Comparison of ENCODE assay signal across 9 cellular contexts in genomic region chr4:73944061-73944875, GRCh38. TPM values are rescaled to one million over a fixed set of nuclear protein-coding genes. Genes with fewer than 3 reads are reported as not detected.
A peak's percentile ranks its signal among the peaks of the same experiment; 100 is the strongest.
DNase-seq lines count a peak whose midpoint lies in the region; ATAC-seq, FAIRE-seq and TF ChIP-seq lines count a peak whose summit lies in the region.
"Had no signal": no experiment of that assay in that cellular context is flagged by ENCODE, and none has a peak within 500 bp of the region (broad histone marks: within the 10 kb centered on the region; RNA-seq: fewer than 3 reads in every experiment).

No MANE protein-coding gene starts in this region.

- H3K4me1 ChIP-seq in adipocyte (ENCODE audit: control insufficient read depth, insufficient read depth, low read length) (peaks cover 5% of the 10 kb centered on the region), heart left ventricle (peaks cover 0 to 12% (median 8%) of the 10 kb centered on the region in 12 donors), pancreas (peaks cover 0 to 8% (median 6%) of the 10 kb centered on the region in 3 donors)

- no peak overlapping the region for H3K9ac ChIP-seq in adipocyte (ENCODE audit: low read length)

- DNase-seq in AG09309 (ENCODE audit: low read depth) (no peak), adipocyte (ENCODE audit: low read depth) (peak; percentile 50), heart left ventricle (peak in 2 of 5 donors; percentile 5 to 28), pancreas (peak in 5 of 6 donors; percentile 24 to 66 (median 29))
- DNase-seq in stimulated activated CD4-positive, alpha-beta T cell treated with anti-CD3 and anti-CD28 coated beads, Interleukin-4, amount 100 ng/mL, for 4 hours: no peak
- DNase-seq in stimulated activated CD4-positive, alpha-beta T cell treated with anti-CD3 and anti-CD28 coated beads, Interleukin-4, amount 100 ng/mL, for 24 hours: no peak
- DNase-seq: activated naive CD4-positive, alpha-beta T cell had no signal

- TF ChIP-seq CTCF in AG09309 (IDR thresholded peaks at IDR 0.05; ENCODE audit: control insufficient read depth, insufficient read depth, low read depth, low read length, missing control alignments) (no peak), heart left ventricle (IDR thresholded peaks at IDR 0.05) (no peak), pancreas (IDR thresholded peaks at IDR 0.05) (no peak)

- no peaks in the 10 kb centered on the region for H3K9me3 ChIP-seq in adipocyte (ENCODE audit: control insufficient read depth, low read length)
- no peaks in the 10 kb centered on the region for H3K9me3 ChIP-seq in heart left ventricle
- no peaks in the 10 kb centered on the region for H3K9me3 ChIP-seq in pancreas

- TF ChIP-seq POLR2A in heart left ventricle (IDR thresholded peaks at IDR 0.05): no peak

- H3K36me3 ChIP-seq in adipocyte (ENCODE audit: control insufficient read depth, insufficient read depth, low read length, severe bottlenecking) (no peaks in the 10 kb centered on the region), heart left ventricle (no peaks in the 10 kb centered on the region), pancreas (no peaks in the 10 kb centered on the region)

- H3K4me3 ChIP-seq in AG09309 (ENCODE audit: control insufficient read depth, low read depth, low read length) (peak overlapping the region; percentile 39), adipocyte (ENCODE audit: low read length) (peak overlapping the region; percentile 76), heart left ventricle (peak overlapping the region in 10 of 12 donors; percentile 29 to 44 (median 35)), pancreas (peak overlapping the region in 3 of 4 donors; percentile 20 to 35 (median 33))

- peak in 1 of 4 donors; percentile 41 for ATAC-seq in heart left ventricle
- ATAC-seq in pancreas: peak; percentile 52 to 73 (median 62)
- no peak for ATAC-seq in GM21515 (IDR thresholded peaks at IDR 0.05; ENCODE audit: unreplicated experiment)
- ATAC-seq in GM18868 (IDR thresholded peaks at IDR 0.05; ENCODE audit: unreplicated experiment): no peak

- H3K27me3 ChIP-seq in adipocyte (replicated peaks; ENCODE audit: control insufficient read depth, insufficient read depth, low read length) (peaks cover 20% of the 10 kb centered on the region), heart left ventricle (peaks cover 7 to 57% (median 21%) of the 10 kb centered on the region in 9 donors), pancreas (no peaks in the 10 kb centered on the region)

- intact Hi-C loops in heart left ventricle (cut with DNase I) (no loop called here), pancreas (cut with DNase I) (no loop called here)

- WGBS in heart left ventricle, 4 donors: 3 to 7% (median 5%) methylated on average over 47 to 49 of the region's 49 CpGs
- 5 to 6% methylated on average over 47 to 49 of the region's 49 CpGs for WGBS in pancreas, 2 donors

- no peak overlapping the region for H3K27ac ChIP-seq in heart left ventricle
- H3K27ac ChIP-seq in pancreas: no peak overlapping the region

- no peak for FAIRE-seq in pancreas (lab: Jason Lieb, UNC)

RNA-seq across cellular contexts. Expression of gene PF4, which starts 37.6 kb away (rescaled TPM):
- total RNA-seq in heart left ventricle: 1 to 10 TPM in 1 of 9 donors, under 1 TPM in 2, not detected in 6; 0.48 to 2.6 (median 0.51) TPM
- polyA plus RNA-seq in heart left ventricle: under 1 TPM in 1 of 2 donors, not detected in 1; 0.65 TPM
- not detected for total RNA-seq in pancreas
- polyA plus RNA-seq in pancreas: under 1 TPM in 1 of 2 donors, not detected in 1; 0.19 TPM

RNA-seq across cellular contexts. Expression of gene PPBP, which starts 43.7 kb away (rescaled TPM):
- total RNA-seq in heart left ventricle (1 to 10 TPM in 2 of 9 donors, under 1 TPM in 4, not detected in 3; 0.42 to 1.7 (median 0.57) TPM), pancreas (under 1 TPM in 1 of 6 donors, not detected in 5; 0.31 TPM)
- polyA plus RNA-seq in heart left ventricle (under 1 TPM in 1 of 2 donors, not detected in 1; 0.68 TPM), pancreas (not detected)

RNA-seq across cellular contexts. Expression of gene CXCL5, which starts 54.2 kb away (rescaled TPM):
- total RNA-seq in heart left ventricle (under 1 TPM in 1 of 9 donors, not detected in 8; 0.51 TPM), pancreas (1 to 10 TPM in 2 of 6 donors, under 1 TPM in 4; 0.09 to 9.4 (median 0.38) TPM)
- polyA plus RNA-seq in heart left ventricle (under 1 TPM; 0.08 to 0.10 TPM), pancreas (under 1 TPM; 0.19 to 0.23 TPM)

Comparison
In these comparisons a context has a peak if more than half of its experiments do, and no peak if none do; other contexts are left out.
1. DNase-seq: peak in adipocyte (single experiment) and pancreas (5 of 6); none in AG09309 (single experiment), stimulated activated CD4-positive, alpha-beta T cell treated with anti-CD3 and anti-CD28 coated beads, Interleukin-4, amount 100 ng/mL, for 4 hours (0 of 2) and stimulated activated CD4-positive, alpha-beta T cell treated with anti-CD3 and anti-CD28 coated beads, Interleukin-4, amount 100 ng/mL, for 24 hours (single experiment).
2. ATAC-seq: peak in pancreas (4 of 4); none in GM21515 (single experiment) and GM18868 (single experiment).
3. Peak in every context shown above with its lines, with median percentiles within 50 percentile points of each other: H3K4me3 ChIP-seq.